35 cellular contexts compared by ENCODE assay signal in genomic region chr5:104890767-104891166, GRCh38.
"Had no signal": no experiment of that assay in that cellular context is flagged by ENCODE, and none has a peak within 500 bp of the region (broad histone marks: within the 10 kb centered on the region; RNA-seq: fewer than 3 reads in every experiment).

No MANE protein-coding gene starts in this region.

- H3K4me3 ChIP-seq: MG63 had no signal

- H3K36me3 ChIP-seq: MG63 had no signal

- H3K27me3 ChIP-seq: MG63 had no signal

- DNase-seq: Karpas-422, Kasumi-1, MG63, MM.1S, MV-4-11, NCI-H1048, NCI-H1092, NCI-H1092 treated with DMSO at 0.1 percent for 48 hours, NCI-H1105, NCI-H1105 treated with DMSO at 0.1 percent for 48 hours, NCI-H1417, NCI-H1417 treated with DMSO at 0.1 percent for 48 hours, NCI-H1436, NCI-H1436 treated with DMSO at 0.1 percent for 48 hours, NCI-H146, NCI-H1694, NCI-H1694 treated with DMSO at 0.1 percent for 48 hours, NCI-H187, NCI-H187 treated with DMSO at 0.1 percent for 48 hours, NCI-H1930, NCI-H2029, NCI-H2029 treated with DMSO at 0.1 percent for 48 hours, NCI-H2081, NCI-H2081 treated with DMSO at 0.1 percent for 48 hours, NCI-H2107, NCI-H2171, NCI-H2171 treated with DMSO at 0.1 percent for 48 hours, NCI-H2227 treated with DMSO at 0.1 percent for 48 hours, NCI-H226, NCI-H345, NCI-H446, NCI-H446 treated with DMSO at 0.1 percent for 48 hours, NCI-H510A, NCI-H510A treated with DMSO at 0.1 percent for 48 hours, NCI-H524 had no signal

- H3K9me3 ChIP-seq: MG63 had no signal
